ENCODE assay signal across 23 cellular contexts in genomic region chr14:37544407-37544806, GRCh38. TPM values are rescaled to one million over a fixed set of nuclear protein-coding genes. Genes with fewer than 3 reads are reported as not detected.
A peak's percentile ranks its signal among the peaks of the same experiment; 100 is the strongest.
DNase-seq lines count a peak whose midpoint lies in the region; ATAC-seq and TF ChIP-seq lines count a peak whose summit lies in the region.
"Had no signal": no experiment of that assay in that cellular context is flagged by ENCODE, and none has a peak within 500 bp of the region (broad histone marks: within the 10 kb centered on the region; RNA-seq: fewer than 3 reads in every experiment).

No MANE protein-coding gene starts in this region.

- no peaks in the 10 kb centered on the region for H4K20me1 ChIP-seq in OCI-LY7 (ENCODE audit: insufficient read depth, low read length)

- intact Hi-C loops in OCI-LY7 (cut with micrococcal nuclease; ENCODE audit: unreplicated experiment), result no loop called here

- DNase-seq in DMS153 (lab: John Stamatoyannopoulos, UW) (peak; percentile 40), DMS153 treated with DMSO at 0.1 percent for 48 hours (lab: John Stamatoyannopoulos, UW; ENCODE audit: unreplicated experiment) (no peak), NCI-H345 (lab: John Stamatoyannopoulos, UW) (peak; percentile 58), T47D (ENCODE audit: low read depth in 1 of 2, low spot score in 1 of 2) (peak; percentile 37 to 95), OCI-LY7 (ENCODE audit: low spot score) (no peak), MV-4-11 (lab: John Stamatoyannopoulos, UW) (no peak)
- no peak for DNase-seq in effector CD8-positive, alpha-beta T cell (lab: John Stamatoyannopoulos, UW)
- DNase-seq: activated CD4-positive, alpha-beta T cell treated with anti-CD3 and anti-CD28 coated beads, Interleukin-2, amount 50 U/mL, for 48 hours; activated effector memory CD4-positive, alpha-beta T cell treated with anti-CD3 and anti-CD28 coated beads, Interleukin-2, amount 50 U/mL, for 16 hours; EL; glutamatergic neuron; HFFc6; NCI-H1092; NCI-H446 treated with DMSO at 0.1 percent for 48 hours; RPMI8226; SK-N-SH; stimulated activated naive B cell treated with anti-CD40 and anti-IgM and Interleukin-4, amounts not matched to agents 10 μg/mL and 1 μg/mL and 100 μg/mL, for 72 hours; testis had no signal

- BruUV-seq in OCI-LY7 (replicated peaks; lab: Mats Ljungman, UMichigan), result no TSS peak

- H3K27ac ChIP-seq in OCI-LY7 (ENCODE audit: low read depth, low read length, poor library complexity, severe bottlenecking), result no peak overlapping the region
- H3K27ac ChIP-seq: neutrophil, skin epidermis, testis had no signal

- no peaks in the 10 kb centered on the region for H3K4me1 ChIP-seq in OCI-LY7 (ENCODE audit: insufficient read depth, low read length, poor library complexity, severe bottlenecking)
- H3K4me1 ChIP-seq: testis had no signal

- H3K79me2 ChIP-seq in OCI-LY7 (ENCODE audit: insufficient read depth, low read depth, low read length), result no peaks in the 10 kb centered on the region

- H3K4me3 ChIP-seq in OCI-LY7 (ENCODE audit: low read depth, low read length, poor library complexity, severe bottlenecking), result no peak overlapping the region
- H3K4me3 ChIP-seq: skin epidermis, testis had no signal

- POLR2A ChIA-PET in OCI-LY7 (lab: Charles Lee), result interaction anchor here (0.6 to 1.1 kb wide), 3 partner anchors 16 to 225 kb away, joined by 3 read pairs; no protein-coding TSS in a partner anchor

- no peak overlapping the region for H3K4me2 ChIP-seq in OCI-LY7 (ENCODE audit: low read length)
- H3K4me2 ChIP-seq: SK-N-SH had no signal

- H3K9me2 ChIP-seq in OCI-LY7 (ENCODE audit: insufficient read depth, low read length), result no peaks in the 10 kb centered on the region
- H3K9me2 ChIP-seq: SK-N-SH had no signal

- CTCF ChIA-PET in OCI-LY7 (lab: Charles Lee; ENCODE audit: unreplicated experiment), result no interaction called here

- no peaks in the 10 kb centered on the region for H3K9me3 ChIP-seq in OCI-LY7 (ENCODE audit: low read length)
- H3K9me3 ChIP-seq: neutrophil, SK-N-SH, testis had no signal

- H3K36me3 ChIP-seq in OCI-LY7 (ENCODE audit: insufficient read depth, low read length), result no peaks in the 10 kb centered on the region
- H3K36me3 ChIP-seq: neutrophil had no signal

- no peak overlapping the region for H2AFZ ChIP-seq in OCI-LY7 (ENCODE audit: low read length)

- no peak for TF ChIP-seq CTCF in OCI-LY7 (conservative IDR thresholded peaks at IDR 0.05; ENCODE audit: low read length)

- in situ Hi-C loops in T47D (cut with HindIII; ENCODE audit: low pct_unique_long_range_greater_than_20kb, low sequenced_read_pairs), result no loop called here

- no peak for ATAC-seq in HG02870 (IDR thresholded peaks at IDR 0.05; ENCODE audit: unreplicated experiment)
- ATAC-seq: stimulated activated naive B cell treated with anti-CD40 and anti-IgM and Interleukin-4, amounts not matched to agents 10 μg/mL and 1 μg/mL and 100 μg/mL, for 72 hours had no signal

RNA-seq across cellular contexts. Expression of gene FOXA1, which starts 50.6 kb away (rescaled TPM):
- total RNA-seq in OCI-LY7 (2014; rRNA removed; shearing (Covaris generic)), result not detected in 2 replicates
- total RNA-seq in OCI-LY7 (2022), result not detected in 2 replicates
- total RNA-seq: lung microvascular endothelial cell; T-helper 2 cell treated with Interferon-gamma antibody and Interleukin-4, amounts not matched to agents 100 ng/mL and 5 ng/mL, for 36 hours had no signal

RNA-seq across cellular contexts. Expression of gene TTC6, which starts 51.0 kb away (rescaled TPM):
- total RNA-seq in OCI-LY7 (2014; rRNA removed; shearing (Covaris generic)), result not detected in 2 replicates
- total RNA-seq in OCI-LY7 (2022), result not detected in 2 replicates
- total RNA-seq: lung microvascular endothelial cell; T-helper 2 cell treated with Interferon-gamma antibody and Interleukin-4, amounts not matched to agents 100 ng/mL and 5 ng/mL, for 36 hours had no signal

Comparison
In these comparisons a context has a peak if more than half of its experiments do, and no peak if none do; other contexts are left out.
1. DNase-seq: peak in DMS153 (single experiment), NCI-H345 (single experiment) and T47D (2 of 2); none in DMS153 treated with DMSO at 0.1 percent for 48 hours (single experiment), effector CD8-positive, alpha-beta T cell (single experiment), OCI-LY7 (single experiment) and MV-4-11 (single experiment).